19 cellular contexts compared by ENCODE assay signal in genomic region chr4:56475917-56476316, GRCh38. TPM values are rescaled to one million over a fixed set of nuclear protein-coding genes. Genes with fewer than 3 reads are reported as not detected.
DNase-seq lines count a peak whose midpoint lies in the region; ATAC-seq lines count a peak whose summit lies in the region.
"Had no signal": no experiment of that assay in that cellular context is flagged by ENCODE, and none has a peak within 500 bp of the region (broad histone marks: within the 10 kb centered on the region; RNA-seq: fewer than 3 reads in every experiment).

No MANE protein-coding gene starts in this region.

- peaks cover 8% of the 10 kb centered on the region for H3K4me1 Mint-ChIP-seq in T-helper 2 cell treated with Interferon-gamma antibody and Interleukin-4, amounts not matched to agents 5 μg/mL and 100 μg/mL, for 36 hours (ENCODE audit: low read depth)

- ATAC-seq in GM21723 (IDR thresholded peaks at IDR 0.05; ENCODE audit: unreplicated experiment) (peak; percentile 94), HG03280 (IDR thresholded peaks at IDR 0.05; ENCODE audit: unreplicated experiment) (peak; percentile 86), left colon (no peak)

- H3K27ac Mint-ChIP-seq in T-helper 2 cell treated with Interferon-gamma antibody and Interleukin-4, amounts not matched to agents 5 μg/mL and 100 μg/mL, for 36 hours: peak overlapping the region; percentile 15
- H3K27ac Mint-ChIP-seq: activated naive CD8-positive, alpha-beta T cell treated with anti-CD3 and anti-CD28 coated beads, Interleukin-2, amount 10 ng/mL, durations not matched to agents 7 days and 5 days had no signal

- no peaks in the 10 kb centered on the region for H3K9me3 Mint-ChIP-seq in T-helper 2 cell treated with Interferon-gamma antibody and Interleukin-4, amounts not matched to agents 5 μg/mL and 100 μg/mL, for 36 hours
- H3K9me3 Mint-ChIP-seq: activated naive CD8-positive, alpha-beta T cell treated with anti-CD3 and anti-CD28 coated beads, Interleukin-2, amount 10 ng/mL, durations not matched to agents 7 days and 5 days; CD4-positive, alpha-beta memory T cell had no signal

- H3K27me3 Mint-ChIP-seq in T-helper 2 cell treated with Interferon-gamma antibody and Interleukin-4, amounts not matched to agents 5 μg/mL and 100 μg/mL, for 36 hours (ENCODE audit: low read depth): no peaks in the 10 kb centered on the region
- H3K27me3 Mint-ChIP-seq: activated naive CD8-positive, alpha-beta T cell treated with anti-CD3 and anti-CD28 coated beads, Interleukin-2, amount 10 ng/mL, durations not matched to agents 7 days and 5 days; CD4-positive, alpha-beta memory T cell had no signal

- DNase-seq in T-helper 2 cell treated with Interferon-gamma antibody and Interleukin-4, amounts not matched to agents 5 μg/mL and 100 μg/mL, for 36 hours (ENCODE audit: low spot score): no peak
- DNase-seq in T-helper 2 cell (no peak), NOMO-1 (lab: John Stamatoyannopoulos, UW; ENCODE audit: unreplicated experiment in 2 of 2) (no peak), left colon (no peak), NCI-H345 (lab: John Stamatoyannopoulos, UW) (no peak)
- DNase-seq in stimulated activated CD4-positive, alpha-beta T cell treated with anti-CD3 and anti-CD28 coated beads, Interleukin-2, amount 100 ng/mL, for 48 hours: no peak
- DNase-seq: activated naive CD8-positive, alpha-beta T cell treated with anti-CD3 and anti-CD28 coated beads, Interleukin-2, amount 10 ng/mL, durations not matched to agents 7 days and 5 days; CD4-positive, alpha-beta memory T cell; erythroblast; hippocampal formation; MV-4-11; NCI-H446; RPMI8226; spleen; T1000 had no signal

- intact Hi-C loops in left colon (cut with DNase I, micrococcal nuclease): no loop called here

- no peak overlapping the region for H3K4me3 Mint-ChIP-seq in T-helper 2 cell treated with Interferon-gamma antibody and Interleukin-4, amounts not matched to agents 5 μg/mL and 100 μg/mL, for 36 hours
- H3K4me3 Mint-ChIP-seq: activated naive CD8-positive, alpha-beta T cell treated with anti-CD3 and anti-CD28 coated beads, Interleukin-2, amount 10 ng/mL, durations not matched to agents 7 days and 5 days; CD4-positive, alpha-beta memory T cell had no signal

- peaks cover 65% of the 10 kb centered on the region for H3K36me3 Mint-ChIP-seq in T-helper 2 cell treated with Interferon-gamma antibody and Interleukin-4, amounts not matched to agents 5 μg/mL and 100 μg/mL, for 36 hours (ENCODE audit: low read depth)

RNA-seq across cellular contexts. Expression of gene SRP72, which starts 8.5 kb away (rescaled TPM):
- 10 to 100 TPM; 61.6 to 62.7 TPM for total RNA-seq in left colon

RNA-seq across cellular contexts. Expression of gene ARL9, which starts 29.7 kb away (rescaled TPM):
- total RNA-seq in left colon: under 1 TPM in 1 of 2 donors, not detected in 1; 0.15 TPM
- total RNA-seq: H4, HT1080 had no signal

RNA-seq across cellular contexts. Expression of gene PAICS, which starts 39.9 kb away (rescaled TPM):
- 10 to 100 TPM; 32.9 to 55.2 TPM for total RNA-seq in left colon

RNA-seq across cellular contexts. Expression of gene PPAT, which starts 40.5 kb away (rescaled TPM):
- 1 to 10 TPM; 5.9 to 6.6 TPM for total RNA-seq in left colon
